ENCODE assay signal across 4 cellular contexts in genomic region chr17:52011070-52011469, GRCh38.
TF ChIP-seq lines count a peak whose summit lies in the region.

No MANE protein-coding gene starts in this region.

TF ChIP-seq in HepG2, 621 proteins besides CTCF, POLR2A, EP300 and RAD21:
- TF ChIP-seq SMAD1 (CRISPR knock-in tag; IDR thresholded peaks at IDR 0.05; ENCODE audit: borderline replicate concordance, low read depth) = no peak
- TF ChIP-seq ZFP90 (CRISPR knock-in tag; IDR thresholded peaks at IDR 0.05; ENCODE audit: borderline replicate concordance) = no peak
- no peak for TF ChIP-seq SPEN (CRISPR knock-in tag; IDR thresholded peaks at IDR 0.05; ENCODE audit: low read depth)
- no peak for TF ChIP-seq ZNF354B (CRISPR knock-in tag; IDR thresholded peaks at IDR 0.05)
- peak; percentile 84 to 92 for TF ChIP-seq MAFK (conservative IDR thresholded peaks at IDR 0.05 in 1 of 2, IDR thresholded peaks at IDR 0.05 in 1 of 2; ENCODE audit: low read length in 2 of 2)
- TF ChIP-seq NR2F1 (CRISPR knock-in tag; IDR thresholded peaks at IDR 0.05) = no peak
- no peak for TF ChIP-seq SKI (IDR thresholded peaks at IDR 0.05; ENCODE audit: partially characterized antibody)
- no peak for TF ChIP-seq E2F1 (CRISPR knock-in tag; IDR thresholded peaks at IDR 0.05)
- no peak for TF ChIP-seq SMAD9 (CRISPR knock-in tag; IDR thresholded peaks at IDR 0.05)
- TF ChIP-seq CBX1 (IDR thresholded peaks at IDR 0.05; ENCODE audit: low read depth) = no peak
- peak; percentile 89 for TF ChIP-seq MAFF (IDR thresholded peaks at IDR 0.05; ENCODE audit: low read depth, low read length)
- TF ChIP-seq ZNF263 (CRISPR knock-in tag; IDR thresholded peaks at IDR 0.05) = no peak
- TF ChIP-seq ZNF740 (CRISPR knock-in tag; IDR thresholded peaks at IDR 0.05) = no peak
- no peak for TF ChIP-seq SIN3A (IDR thresholded peaks at IDR 0.05; ENCODE audit: borderline replicate concordance, low read depth, low read length)

TF ChIP-seq in A549, 52 proteins besides CTCF, POLR2A, EP300 and RAD21:
- peak; percentile 81 for TF ChIP-seq MAFK (IDR thresholded peaks at IDR 0.05; ENCODE audit: partially characterized antibody)
- no peak for TF ChIP-seq SMC3 (IDR thresholded peaks at IDR 0.05)

TF ChIP-seq in IMR-90, 13 proteins besides CTCF, POLR2A, EP300 and RAD21:
- TF ChIP-seq MAFK (IDR thresholded peaks at IDR 0.05; ENCODE audit: low read depth, low read length) = peak; percentile 75
- no peak for TF ChIP-seq BHLHE40 (IDR thresholded peaks at IDR 0.05; ENCODE audit: low read depth, low read length)

TF ChIP-seq in K562, 482 proteins besides CTCF, POLR2A, EP300 and RAD21:
- TF ChIP-seq HNRNPUL1 (IDR thresholded peaks at IDR 0.05; ENCODE audit: low read length) = no peak
- TF ChIP-seq MAFK (IDR thresholded peaks at IDR 0.05; ENCODE audit: low read length) = 0 out of 2 replicates have a peak, but pooled peaks have one; percentile 6
- 0 out of 2 replicates have a peak, but pooled peaks have one; percentile 19 for TF ChIP-seq ZNF316 (IDR thresholded peaks at IDR 0.05)
